18 cellular contexts compared by ENCODE assay signal in genomic region chr7:9822458-9823290, GRCh38.
"Had no signal": no experiment of that assay in that cellular context is flagged by ENCODE, and none has a peak within 500 bp of the region (broad histone marks: within the 10 kb centered on the region; RNA-seq: fewer than 3 reads in every experiment).

No MANE protein-coding gene starts in this region.

- H3K36me3 Mint-ChIP-seq: naive B cell had no signal

- H3K9me3 ChIP-seq: neutrophil, vagina had no signal

- H3K36me3 ChIP-seq: left ventricle myocardium inferior, neutrophil, vagina had no signal

- FAIRE-seq: endothelial cell of umbilical vein, keratinocyte had no signal

- H3K4me3 ChIP-seq: coronary artery, left ventricle myocardium inferior, smooth muscle cell, vagina had no signal

- DNase-seq: effector CD4-positive, alpha-beta T cell; endodermal cell; erythroblast; foreskin keratinocyte; immature natural killer cell; left cardiac atrium; left ventricle myocardium inferior; mesendoderm; naive B cell; nephron progenitor cell; stimulated activated CD4-positive, alpha-beta T cell treated with anti-CD3 and anti-CD28 coated beads, Interleukin-2, amount 100 ng/mL, for 48 hours; trophoblast cell had no signal

- ATAC-seq: foreskin keratinocyte, left cardiac atrium had no signal

- H3K27ac Mint-ChIP-seq: endodermal cell, immature natural killer cell, naive B cell, nephron progenitor cell had no signal

- H3K27me3 Mint-ChIP-seq: naive B cell had no signal

- H3K27ac ChIP-seq: coronary artery, foreskin keratinocyte, left ventricle myocardium inferior, neutrophil, vagina had no signal

- H3K4me2 ChIP-seq: smooth muscle cell had no signal

- H3K4me3 Mint-ChIP-seq: endodermal cell, immature natural killer cell, naive B cell, nephron progenitor cell had no signal

- H3K27me3 ChIP-seq: foreskin keratinocyte, neutrophil, vagina had no signal

- H3K4me1 ChIP-seq: foreskin keratinocyte, left ventricle myocardium inferior, vagina had no signal

- H3K4me1 Mint-ChIP-seq: endodermal cell, immature natural killer cell, naive B cell, nephron progenitor cell had no signal
